Comparison of ENCODE assay signal across 22 cellular contexts in genomic region chr9:123718188-123718587, GRCh38.
"Had no signal": no experiment of that assay in that cellular context is flagged by ENCODE, and none has a peak within 500 bp of the region (broad histone marks: within the 10 kb centered on the region; RNA-seq: fewer than 3 reads in every experiment).

No MANE protein-coding gene starts in this region.

- H3K36me3 ChIP-seq: esophagus muscularis mucosa, upper lobe of left lung had no signal

- DNase-seq: activated CD4-positive, alpha-beta T cell treated with anti-CD3 and anti-CD28 coated beads, Interleukin-2, amount 10 ng/mL, durations not matched to agents 7 days and 5 days; activated CD4-positive, CD25-positive, alpha-beta regulatory T cell treated with anti-CD3 and anti-CD28 coated beads, Interleukin-2, amount 50 U/mL, for 72 hours; activated CD8-positive, alpha-beta memory T cell treated with anti-CD3 and anti-CD28 coated beads, Interleukin-2, amount 10 ng/mL, durations not matched to agents 7 days and 5 days; activated CD8-positive, alpha-beta T cell treated with anti-CD3 and anti-CD28 coated beads for 36 hours; activated effector memory CD4-positive, alpha-beta T cell treated with anti-CD3 and anti-CD28 coated beads, Interleukin-2, amount 50 U/mL, for 16 hours; activated naive CD4-positive, alpha-beta T cell treated with anti-CD3 and anti-CD28 coated beads, Interleukin-2, amount 10 ng/mL, durations not matched to agents 7 days and 5 days; activated T-cell treated with anti-CD3 and anti-CD28 coated beads for 4 hours; amygdala; cerebellar nuclear complex; glutamatergic neuron; hypothalamus; midbrain; natural killer cell; retina; spleen; stimulated activated CD4-positive, alpha-beta T cell treated with anti-CD3 and anti-CD28 coated beads, Interleukin-4, amount 100 ng/mL, for 1 hour; stimulated activated naive CD4-positive, alpha-beta T cell; testis; upper lobe of left lung had no signal

- H3K27ac ChIP-seq: coronary artery, esophagus muscularis mucosa, spleen, testis, upper lobe of left lung, VCaP had no signal

- H3K27me3 ChIP-seq: esophagus muscularis mucosa, spleen, testis, upper lobe of left lung had no signal

- H3K4me3 ChIP-seq: coronary artery, esophagus muscularis mucosa, spleen, testis, upper lobe of left lung had no signal

- ATAC-seq: activated CD8-positive, alpha-beta memory T cell treated with anti-CD3 and anti-CD28 coated beads, Interleukin-2, amount 10 ng/mL, durations not matched to agents 7 days and 5 days; activated CD8-positive, alpha-beta T cell treated with anti-CD3 and anti-CD28 coated beads for 36 hours; natural killer cell had no signal

- H3K4me1 ChIP-seq: esophagus muscularis mucosa, testis, upper lobe of left lung had no signal

- H3K9me3 ChIP-seq: esophagus muscularis mucosa, testis had no signal
